ENCODE assay signal across 29 cellular contexts in genomic region chr2:152328013-152328412, GRCh38.
"Had no signal": no experiment of that assay in that cellular context is flagged by ENCODE, and none has a peak within 500 bp of the region (broad histone marks: within the 10 kb centered on the region; RNA-seq: fewer than 3 reads in every experiment).

No MANE protein-coding gene starts in this region.

- H3K4me3 ChIP-seq: psoas muscle, skin epidermis, smooth muscle cell, spleen, suprapubic skin, testis, tibial artery, transverse colon, upper lobe of right lung, uterus had no signal

- H3K4me1 ChIP-seq: parathyroid adenoma, psoas muscle, spleen, suprapubic skin, testis, tibial artery, transverse colon, upper lobe of right lung, uterus had no signal

- H3K36me3 ChIP-seq: neutrophil, spleen, suprapubic skin, tibial artery, transverse colon, upper lobe of right lung, uterus had no signal

- ATAC-seq: naive thymus-derived CD8-positive, alpha-beta T cell; natural killer cell treated with Interleukin-12 subunit alpha and Interleukin-12 subunit beta and Interleukin-15 and Interleukin-18, amount 100 ng/mL, for 72 hours; psoas muscle; right cardiac atrium; sciatic nerve; stimulated activated memory B cell treated with anti-CD40 and anti-IgM and Interleukin-4, amounts not matched to agents 10 μg/mL and 1 μg/mL and 100 μg/mL, for 72 hours; stimulated activated naive CD8-positive, alpha-beta T cell treated with anti-CD3 and anti-CD28 coated beads, Interleukin-15, amount 100 ng/mL, for 72 hours; stimulated activated naive CD8-positive, alpha-beta T cell treated with anti-CD3 and anti-CD28 coated beads, Interleukin-15, Interleukin-2, amounts not matched to agents 100 U/mL and 50 U/mL, for 24 hours; upper lobe of right lung had no signal

- H3K4me2 ChIP-seq: smooth muscle cell had no signal

- DNase-seq: naive thymus-derived CD8-positive, alpha-beta T cell; nephron progenitor cell; nucleus accumbens; posterior cingulate gyrus; psoas muscle; right cardiac atrium; spleen; stimulated activated CD4-positive, alpha-beta T cell treated with anti-CD3 and anti-CD28 coated beads, Interleukin-12 subunit alpha, Interleukin-12 subunit beta, amount 100 ng/mL, for 4 hours; stimulated activated CD4-positive, alpha-beta T cell treated with anti-CD3 and anti-CD28 coated beads, Interleukin-1b, Interleukin-23, amount 100 ng/mL, for 48 hours; stimulated activated CD4-positive, alpha-beta T cell treated with anti-CD3 and anti-CD28 coated beads, Interleukin-4, amount 100 ng/mL, for 1 hour; stimulated activated CD4-positive, alpha-beta T cell treated with anti-CD3 and anti-CD28 coated beads, Interleukin-4, amount 100 ng/mL, for 4 hours; stimulated activated CD8-positive, alpha-beta memory T cell treated with anti-CD3 and anti-CD28 coated beads, Interleukin-4, amount 100 ng/mL, for 48 hours; stimulated activated naive CD4-positive, alpha-beta T cell; stimulated activated naive CD8-positive, alpha-beta T cell treated with anti-CD3 and anti-CD28 coated beads, Interleukin-15, amount 100 ng/mL, for 72 hours; stimulated activated naive CD8-positive, alpha-beta T cell treated with anti-CD3 and anti-CD28 coated beads, Interleukin-15, Interleukin-2, amounts not matched to agents 100 U/mL and 50 U/mL, for 24 hours; substantia nigra; testis; tibial artery; transverse colon; upper lobe of right lung; uterus had no signal

- H3K9me3 ChIP-seq: neutrophil, psoas muscle, spleen, suprapubic skin, testis, tibial artery, transverse colon, upper lobe of right lung, uterus had no signal

- H3K27me3 ChIP-seq: suprapubic skin, testis, tibial artery, transverse colon, upper lobe of right lung, uterus had no signal

- H3K27ac ChIP-seq: neutrophil, parathyroid adenoma, psoas muscle, skin epidermis, spleen, suprapubic skin, testis, tibial artery, transverse colon, upper lobe of right lung, uterus had no signal
